28 cellular contexts compared by ENCODE assay signal in the genomic region with DNA sequence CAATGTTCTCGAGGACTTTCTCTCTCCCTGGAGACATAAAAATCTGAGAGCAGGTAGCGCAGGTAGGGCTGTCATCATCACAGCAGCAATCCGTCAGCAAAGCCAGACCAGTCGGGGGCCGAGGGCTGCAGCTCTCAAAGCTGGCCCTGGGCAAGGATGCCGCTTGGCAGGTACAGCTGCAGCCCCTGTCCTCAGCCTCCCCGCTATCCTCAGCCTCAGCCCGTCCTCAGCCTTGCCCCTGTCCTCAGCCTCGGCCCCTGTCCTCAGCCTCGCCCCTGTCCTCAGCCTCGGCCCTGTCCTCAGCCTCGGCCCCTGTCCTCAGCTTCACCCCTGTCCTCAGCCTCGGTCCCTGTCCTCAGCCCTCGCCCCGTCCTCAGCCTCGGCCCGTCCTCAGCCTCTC. TPM values are rescaled to one million over a fixed set of nuclear protein-coding genes. Genes with fewer than 3 reads are reported as not detected.
"Had no signal": no experiment of that assay in that cellular context is flagged by ENCODE, and none has a peak within 500 bp of the region (broad histone marks: within the 10 kb centered on the region; RNA-seq: fewer than 3 reads in every experiment).

No MANE protein-coding gene starts in this region.

- H3K4me3 ChIP-seq: lung, ovary, prostate gland, suprapubic skin, tibial nerve had no signal

- H3K9me3 ChIP-seq: ovary, prostate gland, suprapubic skin had no signal

- ATAC-seq: activated CD4-positive, CD25-positive, alpha-beta regulatory T cell treated with anti-CD3 and anti-CD28 coated beads, Interleukin-2, amount 50 U/mL, for 24 hours; stimulated activated naive B cell treated with anti-CD40 and anti-IgM and Interleukin-4, amounts not matched to agents 10 μg/mL and 1 μg/mL and 100 μg/mL, for 72 hours; T-helper 17 cell had no signal

- DNase-seq: activated CD4-positive, alpha-beta memory T cell treated with anti-CD3 and anti-CD28 coated beads for 36 hours; activated CD4-positive, alpha-beta T cell treated with anti-CD3 and anti-CD28 coated beads, Interleukin-2, amount 10 ng/mL, durations not matched to agents 24 days and 14 days; activated CD8-positive, alpha-beta memory T cell treated with anti-CD3 and anti-CD28 coated beads, Interleukin-2, amount 50 U/mL, for 4 hours; activated effector memory CD4-positive, alpha-beta T cell treated with anti-CD3 and anti-CD28 coated beads, Interleukin-2, amount 50 U/mL, for 16 hours; activated naive CD4-positive, alpha-beta T cell treated with anti-CD3 and anti-CD28 coated beads, Interleukin-2, amount 10 ng/mL, durations not matched to agents 7 days and 5 days; activated naive CD8-positive, alpha-beta T cell treated with anti-CD3 and anti-CD28 coated beads, Interleukin-2, amount 10 ng/mL, durations not matched to agents 7 days and 5 days; activated T-cell treated with anti-CD3 and anti-CD28 coated beads, Interleukin-2, amount 50 U/mL, for 1 hour; brain microvascular endothelial cell; caudate nucleus; hippocampal formation; mesendoderm; nephron progenitor cell; small intestine; stimulated activated CD4-positive, alpha-beta T cell treated with anti-CD3 and anti-CD28 coated beads, Interleukin-1b, Interleukin-23, amount 100 ng/mL, for 48 hours; stimulated activated CD4-positive, alpha-beta T cell treated with anti-CD3 and anti-CD28 coated beads, Interleukin-4, amount 100 ng/mL, for 4 hours; stimulated activated CD8-positive, alpha-beta memory T cell treated with anti-CD3 and anti-CD28 coated beads, Interleukin-4, amount 100 ng/mL, for 48 hours; stimulated activated naive B cell treated with anti-CD40 and anti-IgM and Interleukin-4, amounts not matched to agents 10 μg/mL and 1 μg/mL and 100 μg/mL, for 72 hours; T1000; WERI-Rb-1 had no signal

- H3K27me3 ChIP-seq: brain microvascular endothelial cell, ovary, suprapubic skin, tibial nerve had no signal

- H3K36me3 ChIP-seq: ovary, prostate gland, suprapubic skin, WERI-Rb-1 had no signal

- H3K27ac ChIP-seq: brain microvascular endothelial cell, ovary, prostate gland, suprapubic skin, tibial nerve, WERI-Rb-1 had no signal

- H3K4me1 ChIP-seq: prostate gland, suprapubic skin, tibial nerve had no signal

RNA-seq across cellular contexts. Expression of gene C13orf46, which starts 10.9 kb away (rescaled TPM):
- total RNA-seq: myocyte had no signal
- polyA plus RNA-seq: keratinocyte had no signal
